10 cellular contexts compared by ENCODE assay signal in genomic region chr16:23863511-23864422, GRCh38. TPM values are rescaled to one million over a fixed set of nuclear protein-coding genes. Genes with fewer than 3 reads are reported as not detected.
DNase-seq lines count a peak whose midpoint lies in the region; ATAC-seq, FAIRE-seq and TF ChIP-seq lines count a peak whose summit lies in the region.
"Had no signal": no experiment of that assay in that cellular context is flagged by ENCODE, and none has a peak within 500 bp of the region (broad histone marks: within the 10 kb centered on the region; RNA-seq: fewer than 3 reads in every experiment).

No MANE protein-coding gene starts in this region.

- TF ChIP-seq RAD21 in SK-N-SH (IDR thresholded peaks at IDR 0.05; ENCODE audit: low read length), result no peak

- H2AFZ ChIP-seq in SK-N-SH (ENCODE audit: low read depth), result 0 out of 2 replicates have a peak overlapping the region, but pooled peaks have one; percentile 35

- peak overlapping the region; percentile 63; the same call in 1 of the 2 replicates for H3K4me2 ChIP-seq in SK-N-SH

- no peaks in the 10 kb centered on the region for H4K20me1 ChIP-seq in SK-N-SH (ENCODE audit: insufficient read depth)

- DNase-seq in SK-N-SH (no peak), OCI-M1 (lab: John Stamatoyannopoulos, UW) (peak; percentile 93), lung (ENCODE audit: low spot score) (no peak), H54 (ENCODE audit: insufficient read length, low spot score) (no peak), NCI-H2227 treated with DMSO at 0.1 percent for 48 hours (lab: John Stamatoyannopoulos, UW) (no peak), NCI-H2196 treated with DMSO at 0.1 percent for 48 hours (lab: John Stamatoyannopoulos, UW; ENCODE audit: unreplicated experiment) (no peak)

- H3K36me3 ChIP-seq in SK-N-SH (replicated peaks in 1 of 2; ENCODE audit: control insufficient read depth in 1 of 2, insufficient read depth in 2 of 2, low read length in 1 of 2), result no peaks in the 10 kb centered on the region
- no peaks in the 10 kb centered on the region for H3K36me3 ChIP-seq in lung (ENCODE audit: control insufficient read depth in 2 of 2, insufficient read depth in 2 of 2, low read length in 2 of 2)

- H3K9me2 ChIP-seq in SK-N-SH, result no peaks in the 10 kb centered on the region

- CTCF ChIA-PET in SK-N-SH (lab: Yijun Ruan, JAX), result interaction anchor here (1.1 to 2.2 kb wide), 2 partner anchors 60 to 146 kb away, joined by 3 to 5 read pairs; no protein-coding TSS in a partner anchor

- no peaks in the 10 kb centered on the region for H3K79me2 ChIP-seq in SK-N-SH (ENCODE audit: insufficient read depth)

- POLR2A ChIA-PET in SK-N-SH (lab: Yijun Ruan, JAX), result no interaction called here

- no peak for TF ChIP-seq POLR2A in H54 (IDR thresholded peaks at IDR 0.05; ENCODE audit: low read depth, low read length)

- H3K9ac ChIP-seq in SK-N-SH, result no peak overlapping the region

- H3K4me1 ChIP-seq in SK-N-SH (ENCODE audit: control insufficient read depth in 1 of 2, insufficient read depth in 2 of 2, low read depth in 1 of 2, low read length in 1 of 2) (peaks cover 0 to 12% of the 10 kb centered on the region in 2 experiments; a peak in 1 of 4 replicates), lung (ENCODE audit: control insufficient read depth in 2 of 2, insufficient read depth in 2 of 2, low read length in 2 of 2) (peaks cover 0 to 7% of the 10 kb centered on the region in 2 donors)

- TF ChIP-seq CTCF in SK-N-SH (IDR thresholded peaks at IDR 0.05), result no peak
- TF ChIP-seq CTCF in lung (IDR thresholded peaks at IDR 0.05; ENCODE audit: control extremely low read depth, extremely low read depth), result no peak

- 23% methylated on average over 12 of the region's 12 CpGs for WGBS in SK-N-SH (ENCODE audit: low lambda C conversion rate)
- WGBS in lung, 2 donors, result 28 to 39% methylated on average over 12 of the region's 12 CpGs

- no peaks in the 10 kb centered on the region for H3F3A ChIP-seq in SK-N-SH (replicated peaks; ENCODE audit: insufficient read depth)

- FAIRE-seq in H54 (lab: Jason Lieb, UNC), result no peak

- no peak for TF ChIP-seq EP300 in SK-N-SH (IDR thresholded peaks at IDR 0.05; ENCODE audit: borderline replicate concordance in 1 of 2, low read depth in 1 of 2, low read length in 1 of 2)

- no peak for ATAC-seq in SK-N-SH treated with all-trans-retinoic acid at 6 μM for 48 hours
- ATAC-seq in HG02884 (IDR thresholded peaks at IDR 0.05; ENCODE audit: unreplicated experiment), result peak; percentile 75
- peak; percentile 64 for ATAC-seq in lung (ENCODE audit: insufficient read depth, low FRiP score)

- no peak overlapping the region for H3K4me3 ChIP-seq in SK-N-SH (ENCODE audit: low read depth in 2 of 2, low read length in 1 of 2)
- H3K4me3 ChIP-seq in lung, result no peak overlapping the region

- no peaks in the 10 kb centered on the region for H3K27me3 ChIP-seq in SK-N-SH (ENCODE audit: insufficient read depth)
- no peaks in the 10 kb centered on the region for H3K27me3 ChIP-seq in lung (ENCODE audit: control insufficient read depth, insufficient read depth)

- no peak overlapping the region for H3K27ac ChIP-seq in SK-N-SH (ENCODE audit: low read depth in 2 of 2, low read length in 1 of 2)
- H3K27ac ChIP-seq in lung (ENCODE audit: low read depth in 1 of 2, low read length in 1 of 2), result no peak overlapping the region
- H3K27ac ChIP-seq: 22Rv1, VCaP had no signal

- H3K9me3 ChIP-seq in SK-N-SH (no peaks in the 10 kb centered on the region), lung (ENCODE audit: control insufficient read depth in 2 of 2, insufficient read depth in 1 of 2, low read length in 1 of 2) (no peaks in the 10 kb centered on the region)

TF ChIP-seq in SK-N-SH, 30 proteins besides CTCF, POLR2A, EP300 and RAD21 (continues in another document):
- TF ChIP-seq RCOR1 (IDR thresholded peaks at IDR 0.05; ENCODE audit: low read length) (no peak), FOXJ3 (CRISPR knock-in tag; IDR thresholded peaks at IDR 0.05) (no peak), FOXM1 (IDR thresholded peaks at IDR 0.05; ENCODE audit: low read depth) (no peak), CHD2 (IDR thresholded peaks at IDR 0.05; ENCODE audit: low read length, partially characterized antibody) (no peak), POLR2AphosphoS5 (IDR thresholded peaks at IDR 0.05; ENCODE audit: low read depth, low read length) (no peak), ELF1 (IDR thresholded peaks at IDR 0.05) (no peak), NFIC (IDR thresholded peaks at IDR 0.05; ENCODE audit: borderline replicate concordance) (no peak), REST (IDR thresholded peaks at IDR 0.05; ENCODE audit: low read depth, low read length) (no peak)

TF ChIP-seq in SK-N-SH treated with all-trans-retinoic acid at 6 μM for 48 hours, 23 proteins besides CTCF, POLR2A, EP300 and RAD21 (continues in another document):
- TF ChIP-seq ESRRG (CRISPR knock-in tag; IDR thresholded peaks at IDR 0.05) (no peak), ZC3H10 (CRISPR knock-in tag; IDR thresholded peaks at IDR 0.05) (no peak), TCF4 (CRISPR knock-in tag; IDR thresholded peaks at IDR 0.05; ENCODE audit: borderline replicate concordance) (no peak), ZFP30 (CRISPR knock-in tag; IDR thresholded peaks at IDR 0.05) (no peak), CSDC2 (CRISPR knock-in tag; IDR thresholded peaks at IDR 0.05) (no peak), ISL1 (CRISPR knock-in tag; IDR thresholded peaks at IDR 0.05) (no peak), RARB (CRISPR knock-in tag; IDR thresholded peaks at IDR 0.05) (no peak), PPARA (CRISPR knock-in tag; IDR thresholded peaks at IDR 0.05; ENCODE audit: borderline replicate concordance) (no peak), ZNF8 (CRISPR knock-in tag; IDR thresholded peaks at IDR 0.05) (no peak), ZNF565 (CRISPR knock-in tag; conservative IDR thresholded peaks at IDR 0.05; ENCODE audit: low read depth) (no peak), TSHZ2 (CRISPR knock-in tag; IDR thresholded peaks at IDR 0.05) (no peak), OSR1 (CRISPR knock-in tag; IDR thresholded peaks at IDR 0.05) (no peak), GLIS3 (CRISPR knock-in tag; IDR thresholded peaks at IDR 0.05) (no peak), ZNF70 (CRISPR knock-in tag; IDR thresholded peaks at IDR 0.05) (no peak)
- TF ChIP-seq, protein P1, sequence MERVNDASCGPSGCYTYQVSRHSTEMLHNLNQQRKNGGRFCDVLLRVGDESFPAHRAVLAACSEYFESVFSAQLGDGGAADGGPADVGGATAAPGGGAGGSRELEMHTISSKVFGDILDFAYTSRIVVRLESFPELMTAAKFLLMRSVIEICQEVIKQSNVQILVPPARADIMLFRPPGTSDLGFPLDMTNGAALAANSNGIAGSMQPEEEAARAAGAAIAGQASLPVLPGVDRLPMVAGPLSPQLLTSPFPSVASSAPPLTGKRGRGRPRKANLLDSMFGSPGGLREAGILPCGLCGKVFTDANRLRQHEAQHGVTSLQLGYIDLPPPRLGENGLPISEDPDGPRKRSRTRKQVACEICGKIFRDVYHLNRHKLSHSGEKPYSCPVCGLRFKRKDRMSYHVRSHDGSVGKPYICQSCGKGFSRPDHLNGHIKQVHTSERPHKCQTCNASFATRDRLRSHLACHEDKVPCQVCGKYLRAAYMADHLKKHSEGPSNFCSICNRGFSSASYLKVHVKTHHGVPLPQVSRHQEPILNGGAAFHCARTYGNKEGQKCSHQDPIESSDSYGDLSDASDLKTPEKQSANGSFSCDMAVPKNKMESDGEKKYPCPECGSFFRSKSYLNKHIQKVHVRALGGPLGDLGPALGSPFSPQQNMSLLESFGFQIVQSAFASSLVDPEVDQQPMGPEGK (CRISPR knock-in tag; IDR thresholded peaks at IDR 0.05; ENCODE audit: borderline replicate concordance), result no peak
- TF ChIP-seq, protein P2, sequence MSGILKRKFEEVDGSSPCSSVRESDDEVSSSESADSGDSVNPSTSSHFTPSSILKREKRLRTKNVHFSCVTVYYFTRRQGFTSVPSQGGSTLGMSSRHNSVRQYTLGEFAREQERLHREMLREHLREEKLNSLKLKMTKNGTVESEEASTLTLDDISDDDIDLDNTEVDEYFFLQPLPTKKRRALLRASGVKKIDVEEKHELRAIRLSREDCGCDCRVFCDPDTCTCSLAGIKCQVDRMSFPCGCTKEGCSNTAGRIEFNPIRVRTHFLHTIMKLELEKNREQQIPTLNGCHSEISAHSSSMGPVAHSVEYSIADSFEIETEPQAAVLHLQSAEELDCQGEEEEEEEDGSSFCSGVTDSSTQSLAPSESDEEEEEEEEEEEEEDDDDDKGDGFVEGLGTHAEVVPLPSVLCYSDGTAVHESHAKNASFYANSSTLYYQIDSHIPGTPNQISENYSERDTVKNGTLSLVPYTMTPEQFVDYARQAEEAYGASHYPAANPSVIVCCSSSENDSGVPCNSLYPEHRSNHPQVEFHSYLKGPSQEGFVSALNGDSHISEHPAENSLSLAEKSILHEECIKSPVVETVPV (CRISPR knock-in tag; IDR thresholded peaks at IDR 0.05), result no peak

RNA-seq across cellular contexts. Expression of gene PRKCB, which starts 28.0 kb away (rescaled TPM):
- 0.12 and 0.23 TPM in 2 replicates for polyA plus RNA-seq in SK-N-SH (2012; rRNA removed)
- 0.08 and 0.09 TPM in 2 replicates for polyA plus RNA-seq in SK-N-SH (2012; cell fraction: cytosol; rRNA removed)
- 0.06 and 0.36 TPM in 2 replicates for polyA plus RNA-seq in SK-N-SH (2012; cell fraction: nucleus; rRNA removed)
- total RNA-seq in lung, result 10 to 100 TPM; 24.3 to 46.4 TPM
- 10 to 100 TPM in 1 of 2 donors, 1 to 10 TPM in 1; 2.5 to 19.2 TPM for polyA plus RNA-seq in lung
